ENCODE assay signal across 30 cellular contexts in the genomic region with DNA sequence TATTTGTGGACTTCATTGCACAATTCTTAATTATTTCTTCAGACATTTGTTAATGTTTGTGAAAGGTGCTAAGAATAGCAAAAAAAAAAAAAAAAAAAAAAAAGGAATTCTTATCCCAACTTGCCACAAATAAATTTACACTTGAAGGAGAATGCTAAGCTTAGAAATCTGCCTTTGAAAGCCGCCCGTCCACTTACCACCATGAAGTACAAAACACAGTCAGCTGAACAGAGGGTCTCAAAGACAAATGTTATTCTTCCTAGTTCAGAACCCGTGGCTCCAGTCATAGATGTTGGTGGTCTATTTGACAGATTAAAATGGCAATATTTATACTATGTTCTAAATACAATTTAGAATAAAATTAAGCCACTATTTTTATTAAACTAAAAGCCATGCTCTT.
"Had no signal": no experiment of that assay in that cellular context is flagged by ENCODE, and none has a peak within 500 bp of the region (broad histone marks: within the 10 kb centered on the region; RNA-seq: fewer than 3 reads in every experiment).

No MANE protein-coding gene starts in this region.

- H3K4me1 ChIP-seq: colonic mucosa, esophagus squamous epithelium, gastrocnemius medialis, heart right ventricle had no signal

- DNase-seq: colonic mucosa; cortex of kidney; effector CD8-positive, alpha-beta T cell; effector memory CD8-positive, alpha-beta T cell; endodermal cell; erythroblast; esophagus squamous epithelium; foreskin fibroblast; foreskin melanocyte; gastrocnemius medialis; glutamatergic neuron; head of caudate nucleus; heart right ventricle; hippocampal formation; immature natural killer cell; islet precursor cell; kidney; kidney glomerular epithelial cell; left colon; left ventricle myocardium superior; mammary epithelial cell; mesendoderm; midbrain; naive thymus-derived CD4-positive, alpha-beta T cell had no signal

- H3K4me3 Mint-ChIP-seq: dendritic cell treated with granulocyte-macrophage colony-stimulating factor and Interleukin-4, amounts not matched to agents 40 ng/mL and 50 ng/mL, for 4 days; effector memory CD8-positive, alpha-beta T cell; endodermal cell; immature natural killer cell; memory B cell; naive thymus-derived CD4-positive, alpha-beta T cell had no signal

- H3K27ac ChIP-seq: colonic mucosa, epithelial cell of prostate, esophagus squamous epithelium, gastrocnemius medialis, heart right ventricle had no signal

- ATAC-seq: effector memory CD8-positive, alpha-beta T cell; esophagus mucosa; gastrocnemius medialis; heart right ventricle; left colon; left lobe of liver; left ventricle myocardium superior; naive thymus-derived CD4-positive, alpha-beta T cell had no signal

- H3K36me3 Mint-ChIP-seq: immature natural killer cell; memory B cell; naive thymus-derived CD4-positive, alpha-beta T cell had no signal

- H3K9me3 ChIP-seq: colonic mucosa, esophagus squamous epithelium, gastrocnemius medialis, heart right ventricle had no signal

- H3K9me3 Mint-ChIP-seq: dendritic cell treated with granulocyte-macrophage colony-stimulating factor and Interleukin-4, amounts not matched to agents 40 ng/mL and 50 ng/mL, for 4 days; effector memory CD8-positive, alpha-beta T cell; endodermal cell; immature natural killer cell; memory B cell; naive thymus-derived CD4-positive, alpha-beta T cell had no signal

- H3K27ac Mint-ChIP-seq: dendritic cell treated with granulocyte-macrophage colony-stimulating factor and Interleukin-4, amounts not matched to agents 40 ng/mL and 50 ng/mL, for 4 days; effector memory CD8-positive, alpha-beta T cell; endodermal cell; immature natural killer cell; memory B cell; naive thymus-derived CD4-positive, alpha-beta T cell had no signal

- H3K27me3 Mint-ChIP-seq: dendritic cell treated with granulocyte-macrophage colony-stimulating factor and Interleukin-4, amounts not matched to agents 40 ng/mL and 50 ng/mL, for 4 days; memory B cell had no signal

- H3K36me3 ChIP-seq: colonic mucosa, esophagus squamous epithelium, gastrocnemius medialis had no signal

- H3K27me3 ChIP-seq: colonic mucosa, esophagus squamous epithelium, gastrocnemius medialis, heart right ventricle had no signal

- H3K4me3 ChIP-seq: colonic mucosa, esophagus squamous epithelium, gastrocnemius medialis, heart right ventricle, lung had no signal

- H3K4me1 Mint-ChIP-seq: immature natural killer cell; memory B cell; naive thymus-derived CD4-positive, alpha-beta T cell had no signal
